In the genomic region with DNA sequence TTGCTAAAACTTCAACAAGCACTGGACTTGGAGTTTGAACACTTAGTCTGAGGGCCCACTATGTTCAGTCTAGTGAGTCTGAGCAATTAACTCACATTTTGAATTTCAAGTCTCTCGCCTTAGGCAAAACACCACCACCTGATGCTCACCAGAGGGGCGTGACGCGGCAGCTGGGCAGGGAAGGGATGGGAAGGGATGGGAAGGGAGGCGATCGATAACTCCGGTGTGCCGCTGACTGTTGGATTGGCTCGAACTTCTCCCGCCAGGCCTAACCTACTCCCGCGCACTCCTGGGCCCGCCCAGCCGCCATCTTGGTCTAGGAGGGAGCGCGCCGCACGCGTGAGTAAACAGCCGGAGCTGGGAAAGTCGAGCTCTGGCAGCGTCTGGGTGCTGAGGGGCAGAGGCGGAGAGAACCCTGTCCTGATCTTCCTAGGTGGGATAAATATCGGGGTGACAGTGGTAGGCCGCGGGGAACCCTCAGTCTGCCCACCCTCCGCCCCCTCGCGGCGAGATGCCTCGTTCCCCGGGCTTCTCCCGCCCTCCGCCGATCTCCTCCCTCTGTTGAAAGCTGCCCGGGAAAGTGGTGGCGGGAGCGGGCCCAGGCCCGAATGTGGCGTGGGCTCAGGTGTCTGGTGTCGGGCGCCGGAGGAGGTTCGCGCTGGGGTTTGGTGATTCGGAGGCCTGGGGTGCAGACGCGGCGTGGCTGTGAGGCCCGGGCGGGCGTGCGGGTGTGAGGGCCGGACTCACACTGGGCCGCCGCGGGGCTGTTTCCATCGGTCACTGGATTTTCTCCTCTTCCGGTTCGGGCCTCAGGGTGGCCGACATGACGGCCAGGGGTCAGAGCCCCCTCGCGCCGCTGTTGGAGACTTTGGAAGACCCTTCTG, we compare ENCODE assay signal across 1 cellular context.
TF ChIP-seq lines count a peak whose summit lies in the region.

A gene with protein sequence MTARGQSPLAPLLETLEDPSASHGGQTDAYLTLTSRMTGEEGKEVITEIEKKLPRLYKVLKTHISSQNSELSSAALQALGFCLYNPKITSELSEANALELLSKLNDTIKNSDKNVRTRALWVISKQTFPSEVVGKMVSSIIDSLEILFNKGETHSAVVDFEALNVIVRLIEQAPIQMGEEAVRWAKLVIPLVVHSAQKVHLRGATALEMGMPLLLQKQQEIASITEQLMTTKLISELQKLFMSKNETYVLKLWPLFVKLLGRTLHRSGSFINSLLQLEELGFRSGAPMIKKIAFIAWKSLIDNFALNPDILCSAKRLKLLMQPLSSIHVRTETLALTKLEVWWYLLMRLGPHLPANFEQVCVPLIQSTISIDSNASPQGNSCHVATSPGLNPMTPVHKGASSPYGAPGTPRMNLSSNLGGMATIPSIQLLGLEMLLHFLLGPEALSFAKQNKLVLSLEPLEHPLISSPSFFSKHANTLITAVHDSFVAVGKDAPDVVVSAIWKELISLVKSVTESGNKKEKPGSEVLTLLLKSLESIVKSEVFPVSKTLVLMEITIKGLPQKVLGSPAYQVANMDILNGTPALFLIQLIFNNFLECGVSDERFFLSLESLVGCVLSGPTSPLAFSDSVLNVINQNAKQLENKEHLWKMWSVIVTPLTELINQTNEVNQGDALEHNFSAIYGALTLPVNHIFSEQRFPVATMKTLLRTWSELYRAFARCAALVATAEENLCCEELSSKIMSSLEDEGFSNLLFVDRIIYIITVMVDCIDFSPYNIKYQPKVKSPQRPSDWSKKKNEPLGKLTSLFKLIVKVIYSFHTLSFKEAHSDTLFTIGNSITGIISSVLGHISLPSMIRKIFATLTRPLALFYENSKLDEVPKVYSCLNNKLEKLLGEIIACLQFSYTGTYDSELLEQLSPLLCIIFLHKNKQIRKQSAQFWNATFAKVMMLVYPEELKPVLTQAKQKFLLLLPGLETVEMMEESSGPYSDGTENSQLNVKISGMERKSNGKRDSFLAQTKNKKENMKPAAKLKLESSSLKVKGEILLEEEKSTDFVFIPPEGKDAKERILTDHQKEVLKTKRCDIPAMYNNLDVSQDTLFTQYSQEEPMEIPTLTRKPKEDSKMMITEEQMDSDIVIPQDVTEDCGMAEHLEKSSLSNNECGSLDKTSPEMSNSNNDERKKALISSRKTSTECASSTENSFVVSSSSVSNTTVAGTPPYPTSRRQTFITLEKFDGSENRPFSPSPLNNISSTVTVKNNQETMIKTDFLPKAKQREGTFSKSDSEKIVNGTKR (N-terminal part only) (plus strand): TSS at position 302 of the 884 bp plus-strand sequence. CDS start 522 bp downstream, at position 824.

TF ChIP-seq in HepG2, 621 proteins besides CTCF, POLR2A, EP300 and RAD21 (continued from another document and continues in another):
- TF ChIP-seq, protein P1, sequence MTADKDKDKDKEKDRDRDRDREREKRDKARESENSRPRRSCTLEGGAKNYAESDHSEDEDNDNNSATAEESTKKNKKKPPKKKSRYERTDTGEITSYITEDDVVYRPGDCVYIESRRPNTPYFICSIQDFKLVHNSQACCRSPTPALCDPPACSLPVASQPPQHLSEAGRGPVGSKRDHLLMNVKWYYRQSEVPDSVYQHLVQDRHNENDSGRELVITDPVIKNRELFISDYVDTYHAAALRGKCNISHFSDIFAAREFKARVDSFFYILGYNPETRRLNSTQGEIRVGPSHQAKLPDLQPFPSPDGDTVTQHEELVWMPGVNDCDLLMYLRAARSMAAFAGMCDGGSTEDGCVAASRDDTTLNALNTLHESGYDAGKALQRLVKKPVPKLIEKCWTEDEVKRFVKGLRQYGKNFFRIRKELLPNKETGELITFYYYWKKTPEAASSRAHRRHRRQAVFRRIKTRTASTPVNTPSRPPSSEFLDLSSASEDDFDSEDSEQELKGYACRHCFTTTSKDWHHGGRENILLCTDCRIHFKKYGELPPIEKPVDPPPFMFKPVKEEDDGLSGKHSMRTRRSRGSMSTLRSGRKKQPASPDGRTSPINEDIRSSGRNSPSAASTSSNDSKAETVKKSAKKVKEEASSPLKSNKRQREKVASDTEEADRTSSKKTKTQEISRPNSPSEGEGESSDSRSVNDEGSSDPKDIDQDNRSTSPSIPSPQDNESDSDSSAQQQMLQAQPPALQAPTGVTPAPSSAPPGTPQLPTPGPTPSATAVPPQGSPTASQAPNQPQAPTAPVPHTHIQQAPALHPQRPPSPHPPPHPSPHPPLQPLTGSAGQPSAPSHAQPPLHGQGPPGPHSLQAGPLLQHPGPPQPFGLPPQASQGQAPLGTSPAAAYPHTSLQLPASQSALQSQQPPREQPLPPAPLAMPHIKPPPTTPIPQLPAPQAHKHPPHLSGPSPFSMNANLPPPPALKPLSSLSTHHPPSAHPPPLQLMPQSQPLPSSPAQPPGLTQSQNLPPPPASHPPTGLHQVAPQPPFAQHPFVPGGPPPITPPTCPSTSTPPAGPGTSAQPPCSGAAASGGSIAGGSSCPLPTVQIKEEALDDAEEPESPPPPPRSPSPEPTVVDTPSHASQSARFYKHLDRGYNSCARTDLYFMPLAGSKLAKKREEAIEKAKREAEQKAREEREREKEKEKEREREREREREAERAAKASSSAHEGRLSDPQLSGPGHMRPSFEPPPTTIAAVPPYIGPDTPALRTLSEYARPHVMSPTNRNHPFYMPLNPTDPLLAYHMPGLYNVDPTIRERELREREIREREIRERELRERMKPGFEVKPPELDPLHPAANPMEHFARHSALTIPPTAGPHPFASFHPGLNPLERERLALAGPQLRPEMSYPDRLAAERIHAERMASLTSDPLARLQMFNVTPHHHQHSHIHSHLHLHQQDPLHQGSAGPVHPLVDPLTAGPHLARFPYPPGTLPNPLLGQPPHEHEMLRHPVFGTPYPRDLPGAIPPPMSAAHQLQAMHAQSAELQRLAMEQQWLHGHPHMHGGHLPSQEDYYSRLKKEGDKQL (CRISPR knock-in tag; IDR thresholded peaks at IDR 0.05; ENCODE audit: low read depth) = no peak
- TF ChIP-seq SKI (IDR thresholded peaks at IDR 0.05; ENCODE audit: partially characterized antibody) = peak; percentile 71
- 0 out of 2 replicates have a peak, but pooled peaks have one; percentile 86 for TF ChIP-seq ZNF546 (CRISPR knock-in tag; conservative IDR thresholded peaks at IDR 0.05)
- TF ChIP-seq, protein P2, sequence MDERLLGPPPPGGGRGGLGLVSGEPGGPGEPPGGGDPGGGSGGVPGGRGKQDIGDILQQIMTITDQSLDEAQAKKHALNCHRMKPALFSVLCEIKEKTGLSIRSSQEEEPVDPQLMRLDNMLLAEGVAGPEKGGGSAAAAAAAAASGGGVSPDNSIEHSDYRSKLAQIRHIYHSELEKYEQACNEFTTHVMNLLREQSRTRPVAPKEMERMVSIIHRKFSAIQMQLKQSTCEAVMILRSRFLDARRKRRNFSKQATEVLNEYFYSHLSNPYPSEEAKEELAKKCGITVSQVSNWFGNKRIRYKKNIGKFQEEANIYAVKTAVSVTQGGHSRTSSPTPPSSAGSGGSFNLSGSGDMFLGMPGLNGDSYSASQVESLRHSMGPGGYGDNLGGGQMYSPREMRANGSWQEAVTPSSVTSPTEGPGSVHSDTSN (CRISPR knock-in tag; IDR thresholded peaks at IDR 0.05) = no peak
- TF ChIP-seq ZNF841 (CRISPR knock-in tag; IDR thresholded peaks at IDR 0.05; ENCODE audit: borderline replicate concordance) = peak; percentile 50; the same call in 1 of the 2 replicates
- TF ChIP-seq ZNF569 (CRISPR knock-in tag; IDR thresholded peaks at IDR 0.05; ENCODE audit: borderline replicate concordance) = no peak; the same call in 1 of the 2 replicates
- TF ChIP-seq ZNF713 (CRISPR knock-in tag; IDR thresholded peaks at IDR 0.05) = 0 out of 2 replicates have a peak, but pooled peaks have one; percentile 38
- TF ChIP-seq CHCHD3 (CRISPR knock-in tag; IDR thresholded peaks at IDR 0.05) = peak; percentile 82; the same call in 1 of the 2 replicates
- no peak for TF ChIP-seq ZFP62 (CRISPR knock-in tag; IDR thresholded peaks at IDR 0.05)
- TF ChIP-seq ZNF619 (CRISPR knock-in tag; IDR thresholded peaks at IDR 0.05) = peak; percentile 8; the same call in 1 of the 2 replicates
- TF ChIP-seq KDM6A (CRISPR knock-in tag; IDR thresholded peaks at IDR 0.05; ENCODE audit: low read depth) = no peak
- TF ChIP-seq, protein P3, sequence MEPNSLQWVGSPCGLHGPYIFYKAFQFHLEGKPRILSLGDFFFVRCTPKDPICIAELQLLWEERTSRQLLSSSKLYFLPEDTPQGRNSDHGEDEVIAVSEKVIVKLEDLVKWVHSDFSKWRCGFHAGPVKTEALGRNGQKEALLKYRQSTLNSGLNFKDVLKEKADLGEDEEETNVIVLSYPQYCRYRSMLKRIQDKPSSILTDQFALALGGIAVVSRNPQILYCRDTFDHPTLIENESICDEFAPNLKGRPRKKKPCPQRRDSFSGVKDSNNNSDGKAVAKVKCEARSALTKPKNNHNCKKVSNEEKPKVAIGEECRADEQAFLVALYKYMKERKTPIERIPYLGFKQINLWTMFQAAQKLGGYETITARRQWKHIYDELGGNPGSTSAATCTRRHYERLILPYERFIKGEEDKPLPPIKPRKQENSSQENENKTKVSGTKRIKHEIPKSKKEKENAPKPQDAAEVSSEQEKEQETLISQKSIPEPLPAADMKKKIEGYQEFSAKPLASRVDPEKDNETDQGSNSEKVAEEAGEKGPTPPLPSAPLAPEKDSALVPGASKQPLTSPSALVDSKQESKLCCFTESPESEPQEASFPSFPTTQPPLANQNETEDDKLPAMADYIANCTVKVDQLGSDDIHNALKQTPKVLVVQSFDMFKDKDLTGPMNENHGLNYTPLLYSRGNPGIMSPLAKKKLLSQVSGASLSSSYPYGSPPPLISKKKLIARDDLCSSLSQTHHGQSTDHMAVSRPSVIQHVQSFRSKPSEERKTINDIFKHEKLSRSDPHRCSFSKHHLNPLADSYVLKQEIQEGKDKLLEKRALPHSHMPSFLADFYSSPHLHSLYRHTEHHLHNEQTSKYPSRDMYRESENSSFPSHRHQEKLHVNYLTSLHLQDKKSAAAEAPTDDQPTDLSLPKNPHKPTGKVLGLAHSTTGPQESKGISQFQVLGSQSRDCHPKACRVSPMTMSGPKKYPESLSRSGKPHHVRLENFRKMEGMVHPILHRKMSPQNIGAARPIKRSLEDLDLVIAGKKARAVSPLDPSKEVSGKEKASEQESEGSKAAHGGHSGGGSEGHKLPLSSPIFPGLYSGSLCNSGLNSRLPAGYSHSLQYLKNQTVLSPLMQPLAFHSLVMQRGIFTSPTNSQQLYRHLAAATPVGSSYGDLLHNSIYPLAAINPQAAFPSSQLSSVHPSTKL (CRISPR knock-in tag; IDR thresholded peaks at IDR 0.05) = peak; percentile 60
- no peak; the same call in 1 of the 2 replicates for TF ChIP-seq REL (CRISPR knock-in tag; conservative IDR thresholded peaks at IDR 0.05)
- TF ChIP-seq, protein P4, sequence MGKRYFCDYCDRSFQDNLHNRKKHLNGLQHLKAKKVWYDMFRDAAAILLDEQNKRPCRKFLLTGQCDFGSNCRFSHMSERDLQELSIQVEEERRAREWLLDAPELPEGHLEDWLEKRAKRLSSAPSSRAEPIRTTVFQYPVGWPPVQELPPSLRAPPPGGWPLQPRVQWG (CRISPR knock-in tag; IDR thresholded peaks at IDR 0.05; ENCODE audit: borderline replicate concordance, low read depth) = no peak
- no peak for TF ChIP-seq ZSCAN20 (CRISPR knock-in tag; IDR thresholded peaks at IDR 0.05; ENCODE audit: borderline replicate concordance)
- no peak for TF ChIP-seq SIX1 (CRISPR knock-in tag; IDR thresholded peaks at IDR 0.05; ENCODE audit: borderline replicate concordance)
- peak; percentile 68 for TF ChIP-seq ELF1 (CRISPR knock-in tag; IDR thresholded peaks at IDR 0.05)
- TF ChIP-seq ZNF337 (CRISPR knock-in tag; IDR thresholded peaks at IDR 0.05; ENCODE audit: borderline replicate concordance, low read depth) = peak; percentile 90; the same call in 1 of the 2 replicates
- TF ChIP-seq ZKSCAN1 (IDR thresholded peaks at IDR 0.05; ENCODE audit: low read length) = peak; percentile 74
- TF ChIP-seq, protein P5, sequence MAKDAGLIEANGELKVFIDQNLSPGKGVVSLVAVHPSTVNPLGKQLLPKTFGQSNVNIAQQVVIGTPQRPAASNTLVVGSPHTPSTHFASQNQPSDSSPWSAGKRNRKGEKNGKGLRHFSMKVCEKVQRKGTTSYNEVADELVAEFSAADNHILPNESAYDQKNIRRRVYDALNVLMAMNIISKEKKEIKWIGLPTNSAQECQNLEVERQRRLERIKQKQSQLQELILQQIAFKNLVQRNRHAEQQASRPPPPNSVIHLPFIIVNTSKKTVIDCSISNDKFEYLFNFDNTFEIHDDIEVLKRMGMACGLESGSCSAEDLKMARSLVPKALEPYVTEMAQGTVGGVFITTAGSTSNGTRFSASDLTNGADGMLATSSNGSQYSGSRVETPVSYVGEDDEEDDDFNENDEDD (CRISPR knock-in tag; IDR thresholded peaks at IDR 0.05; ENCODE audit: borderline replicate concordance) = peak; percentile 99
- TF ChIP-seq CC2D1A (CRISPR knock-in tag; IDR thresholded peaks at IDR 0.05) = peak; percentile 89; the same call in 1 of the 2 replicates
- TF ChIP-seq ZNF670 (CRISPR knock-in tag; IDR thresholded peaks at IDR 0.05; ENCODE audit: borderline replicate concordance) = peak; percentile 94; the same call in 1 of the 2 replicates
- TF ChIP-seq ZNF780A (CRISPR knock-in tag; IDR thresholded peaks at IDR 0.05) = no peak
- TF ChIP-seq STAG1 (CRISPR knock-in tag; IDR thresholded peaks at IDR 0.05) = no peak; the same call in 1 of the 2 replicates
- peak; percentile 90 for TF ChIP-seq PITX1 (CRISPR knock-in tag; IDR thresholded peaks at IDR 0.05)
- peak; percentile 98 for TF ChIP-seq ZNF788 (CRISPR knock-in tag; IDR thresholded peaks at IDR 0.05; ENCODE audit: borderline replicate concordance)
- no peak for TF ChIP-seq SSRP1 (CRISPR knock-in tag; IDR thresholded peaks at IDR 0.05)
- TF ChIP-seq, protein P6, sequence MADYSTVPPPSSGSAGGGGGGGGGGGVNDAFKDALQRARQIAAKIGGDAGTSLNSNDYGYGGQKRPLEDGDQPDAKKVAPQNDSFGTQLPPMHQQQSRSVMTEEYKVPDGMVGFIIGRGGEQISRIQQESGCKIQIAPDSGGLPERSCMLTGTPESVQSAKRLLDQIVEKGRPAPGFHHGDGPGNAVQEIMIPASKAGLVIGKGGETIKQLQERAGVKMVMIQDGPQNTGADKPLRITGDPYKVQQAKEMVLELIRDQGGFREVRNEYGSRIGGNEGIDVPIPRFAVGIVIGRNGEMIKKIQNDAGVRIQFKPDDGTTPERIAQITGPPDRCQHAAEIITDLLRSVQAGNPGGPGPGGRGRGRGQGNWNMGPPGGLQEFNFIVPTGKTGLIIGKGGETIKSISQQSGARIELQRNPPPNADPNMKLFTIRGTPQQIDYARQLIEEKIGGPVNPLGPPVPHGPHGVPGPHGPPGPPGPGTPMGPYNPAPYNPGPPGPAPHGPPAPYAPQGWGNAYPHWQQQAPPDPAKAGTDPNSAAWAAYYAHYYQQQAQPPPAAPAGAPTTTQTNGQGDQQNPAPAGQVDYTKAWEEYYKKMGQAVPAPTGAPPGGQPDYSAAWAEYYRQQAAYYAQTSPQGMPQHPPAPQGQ (CRISPR knock-in tag; IDR thresholded peaks at IDR 0.05; ENCODE audit: borderline replicate concordance) = peak; percentile 47; the same call in 1 of the 2 replicates
- peak; percentile 57 for TF ChIP-seq ZNF883 (CRISPR knock-in tag; IDR thresholded peaks at IDR 0.05; ENCODE audit: not compliant biosample characterization)
- TF ChIP-seq, protein P7, sequence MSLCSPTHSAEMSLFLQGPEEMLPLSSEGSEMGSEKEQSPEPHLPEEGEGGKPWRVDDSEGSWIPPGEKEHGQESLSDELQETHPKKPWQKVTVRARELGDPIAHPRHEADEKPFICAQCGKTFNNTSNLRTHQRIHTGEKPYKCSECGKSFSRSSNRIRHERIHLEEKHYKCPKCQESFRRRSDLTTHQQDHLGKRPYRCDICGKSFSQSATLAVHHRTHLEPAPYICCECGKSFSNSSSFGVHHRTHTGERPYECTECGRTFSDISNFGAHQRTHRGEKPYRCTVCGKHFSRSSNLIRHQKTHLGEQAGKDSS (CRISPR knock-in tag; IDR thresholded peaks at IDR 0.05; ENCODE audit: borderline replicate concordance, low read depth) = peak; percentile 54; the same call in 1 of the 2 replicates
- no peak for TF ChIP-seq EZH2 (conservative IDR thresholded peaks at IDR 0.05; ENCODE audit: low read depth, low read length)
- TF ChIP-seq ATRX (CRISPR knock-in tag; IDR thresholded peaks at IDR 0.05; ENCODE audit: borderline replicate concordance) = no peak
- no peak for TF ChIP-seq ZNF549 (CRISPR knock-in tag; IDR thresholded peaks at IDR 0.05)
- 0 out of 2 replicates have a peak, but pooled peaks have one; percentile 81 for TF ChIP-seq ZSCAN30 (CRISPR knock-in tag; IDR thresholded peaks at IDR 0.05)
